ENCODE assay signal across 15 cellular contexts in genomic region chr20:49786226-49786625, GRCh38. TPM values are rescaled to one million over a fixed set of nuclear protein-coding genes. Genes with fewer than 3 reads are reported as not detected.
DNase-seq lines count a peak whose midpoint lies in the region; ATAC-seq lines count a peak whose summit lies in the region.
"Had no signal": no experiment of that assay in that cellular context is flagged by ENCODE, and none has a peak within 500 bp of the region (broad histone marks: within the 10 kb centered on the region; RNA-seq: fewer than 3 reads in every experiment).

No MANE protein-coding gene starts in this region.

- H3K4me1 Mint-ChIP-seq in naive B cell, result peaks cover 38 to 60% (median 56%) of the 10 kb centered on the region in 3 donors
- H3K4me1 Mint-ChIP-seq in activated CD4-positive, alpha-beta memory T cell treated with anti-CD3 and anti-CD28 coated beads, Interleukin-2, amount 10 ng/mL, durations not matched to agents 7 days and 5 days, result peaks cover 17% of the 10 kb centered on the region
- H3K4me1 Mint-ChIP-seq in activated naive CD4-positive, alpha-beta T cell treated with anti-CD3 and anti-CD28 coated beads, Interleukin-2, amount 10 ng/mL, durations not matched to agents 7 days and 5 days, result peaks cover 22% of the 10 kb centered on the region

- POLR2A ChIA-PET in activated CD4-positive, alpha-beta memory T cell treated with anti-CD3 and anti-CD28 coated beads, Interleukin-2, amount 10 ng/mL, durations not matched to agents 7 days and 5 days (lab: Charles Lee), result no interaction called here

- ATAC-seq in GM18867 (IDR thresholded peaks at IDR 0.05; ENCODE audit: unreplicated experiment) (peak; percentile 35), GM21576 (IDR thresholded peaks at IDR 0.05; ENCODE audit: unreplicated experiment) (peak; percentile 7), HG03460 (IDR thresholded peaks at IDR 0.05; ENCODE audit: unreplicated experiment) (peak; percentile 32), naive B cell (ENCODE audit: low read depth in 2 of 2) (peak; percentile 78 to 80)
- ATAC-seq: psoas muscle had no signal

- H3K36me3 Mint-ChIP-seq in naive B cell, result no peaks in the 10 kb centered on the region
- H3K36me3 Mint-ChIP-seq in activated CD4-positive, alpha-beta memory T cell treated with anti-CD3 and anti-CD28 coated beads, Interleukin-2, amount 10 ng/mL, durations not matched to agents 7 days and 5 days (ENCODE audit: low read depth), result no peaks in the 10 kb centered on the region
- no peaks in the 10 kb centered on the region for H3K36me3 Mint-ChIP-seq in activated naive CD4-positive, alpha-beta T cell treated with anti-CD3 and anti-CD28 coated beads, Interleukin-2, amount 10 ng/mL, durations not matched to agents 7 days and 5 days

- H3K4me3 Mint-ChIP-seq in naive B cell, result peak overlapping the region; percentile 33 to 89 (median 76)
- H3K4me3 Mint-ChIP-seq in activated CD4-positive, alpha-beta memory T cell treated with anti-CD3 and anti-CD28 coated beads, Interleukin-2, amount 10 ng/mL, durations not matched to agents 7 days and 5 days, result no peak overlapping the region
- no peak overlapping the region for H3K4me3 Mint-ChIP-seq in activated naive CD4-positive, alpha-beta T cell treated with anti-CD3 and anti-CD28 coated beads, Interleukin-2, amount 10 ng/mL, durations not matched to agents 7 days and 5 days
- H3K4me3 Mint-ChIP-seq: activated naive CD4-positive, alpha-beta T cell treated with anti-CD3 and anti-CD28 coated beads for 36 hours had no signal

- DNase-seq in naive B cell (no peak), HT-29 (ENCODE audit: low spot score) (no peak), dermis blood vessel endothelial cell (no peak)
- DNase-seq in activated CD4-positive, alpha-beta memory T cell treated with anti-CD3 and anti-CD28 coated beads, Interleukin-2, amount 10 ng/mL, durations not matched to agents 7 days and 5 days, result no peak
- no peak for DNase-seq in activated naive CD4-positive, alpha-beta T cell treated with anti-CD3 and anti-CD28 coated beads, Interleukin-2, amount 10 ng/mL, durations not matched to agents 7 days and 5 days
- DNase-seq: activated CD4-positive, alpha-beta T cell treated with anti-CD3 and anti-CD28 coated beads, Interleukin-2, amount 50 U/mL, for 1 hour; activated naive CD4-positive, alpha-beta T cell treated with anti-CD3 and anti-CD28 coated beads for 36 hours; midbrain; NCI-H1694 treated with DMSO at 0.1 percent for 48 hours; NCI-H774; psoas muscle; stimulated activated CD4-positive, alpha-beta T cell treated with anti-CD3 and anti-CD28 coated beads, Interleukin-4, amount 100 ng/mL, for 4 hours had no signal

- H3K9me3 Mint-ChIP-seq in naive B cell, result no peaks in the 10 kb centered on the region
- no peaks in the 10 kb centered on the region for H3K9me3 Mint-ChIP-seq in activated CD4-positive, alpha-beta memory T cell treated with anti-CD3 and anti-CD28 coated beads, Interleukin-2, amount 10 ng/mL, durations not matched to agents 7 days and 5 days
- H3K9me3 Mint-ChIP-seq in activated naive CD4-positive, alpha-beta T cell treated with anti-CD3 and anti-CD28 coated beads, Interleukin-2, amount 10 ng/mL, durations not matched to agents 7 days and 5 days, result no peaks in the 10 kb centered on the region
- H3K9me3 Mint-ChIP-seq: activated naive CD4-positive, alpha-beta T cell treated with anti-CD3 and anti-CD28 coated beads for 36 hours had no signal

- peak overlapping the region in 5 of 6 donors; percentile 56 to 95 (median 69) for H3K27ac Mint-ChIP-seq in naive B cell
- H3K27ac Mint-ChIP-seq in activated CD4-positive, alpha-beta memory T cell treated with anti-CD3 and anti-CD28 coated beads, Interleukin-2, amount 10 ng/mL, durations not matched to agents 7 days and 5 days, result no peak overlapping the region
- H3K27ac Mint-ChIP-seq in activated naive CD4-positive, alpha-beta T cell treated with anti-CD3 and anti-CD28 coated beads, Interleukin-2, amount 10 ng/mL, durations not matched to agents 7 days and 5 days, result no peak overlapping the region
- H3K27ac Mint-ChIP-seq: activated naive CD4-positive, alpha-beta T cell treated with anti-CD3 and anti-CD28 coated beads for 36 hours had no signal

- no peaks in the 10 kb centered on the region for H3K27me3 Mint-ChIP-seq in naive B cell
- H3K27me3 Mint-ChIP-seq in activated CD4-positive, alpha-beta memory T cell treated with anti-CD3 and anti-CD28 coated beads, Interleukin-2, amount 10 ng/mL, durations not matched to agents 7 days and 5 days, result peaks cover 13% of the 10 kb centered on the region
- peaks cover 63% of the 10 kb centered on the region for H3K27me3 Mint-ChIP-seq in activated naive CD4-positive, alpha-beta T cell treated with anti-CD3 and anti-CD28 coated beads, Interleukin-2, amount 10 ng/mL, durations not matched to agents 7 days and 5 days

- CTCF ChIA-PET in activated CD4-positive, alpha-beta memory T cell treated with anti-CD3 and anti-CD28 coated beads, Interleukin-2, amount 10 ng/mL, durations not matched to agents 7 days and 5 days (lab: Charles Lee), result interaction anchor here (0.6 to 1.4 kb wide), 2 partner anchors 60 to 181 kb away, joined by 3 read pairs; no protein-coding TSS in a partner anchor
- CTCF ChIA-PET in activated naive CD4-positive, alpha-beta T cell treated with anti-CD3 and anti-CD28 coated beads, Interleukin-2, amount 10 ng/mL, durations not matched to agents 7 days and 5 days (lab: Charles Lee), result interaction anchor here (0.6 to 1.1 kb wide), 3 partner anchors 60 to 117 kb away, joined by 3 to 4 read pairs (median 3); no protein-coding TSS in a partner anchor

RNA-seq across cellular contexts. Expression of gene SLC9A8, which starts 26.4 kb away (rescaled TPM):
- 10 to 100 TPM in 3 of 6 donors, 1 to 10 TPM in 3; 6.4 to 14.2 (median 10.7) TPM for polyA plus RNA-seq in naive B cell (ENCODE audit: low read depth in 6 of 6)
- total RNA-seq in activated CD4-positive, alpha-beta memory T cell treated with anti-CD3 and anti-CD28 coated beads, Interleukin-2, amount 10 ng/mL, durations not matched to agents 7 days and 5 days, result 10 to 100 TPM; 18.0 to 21.0 TPM
- 27.4 and 39.9 TPM in 2 replicates for total RNA-seq in HT-29 (2014; rRNA removed; shearing (Covaris generic))
- total RNA-seq in dermis blood vessel endothelial cell, result 6.6 and 8.4 TPM in 2 replicates

Comparison
In these comparisons a context has a peak if more than half of its experiments do, and no peak if none do; other contexts are left out.
1. ATAC-seq: peak in every context shown above with its lines; median percentile 79 in naive B cell; 35 in GM18867; 32 in HG03460; 7 in GM21576.
2. H3K27ac Mint-ChIP-seq: peak in naive B cell (5 of 6); none in activated CD4-positive, alpha-beta memory T cell treated with anti-CD3 and anti-CD28 coated beads, Interleukin-2, amount 10 ng/mL, durations not matched to agents 7 days and 5 days (single experiment) and activated naive CD4-positive, alpha-beta T cell treated with anti-CD3 and anti-CD28 coated beads, Interleukin-2, amount 10 ng/mL, durations not matched to agents 7 days and 5 days (single experiment).
3. H3K4me3 Mint-ChIP-seq: peak in naive B cell (8 of 8); none in activated CD4-positive, alpha-beta memory T cell treated with anti-CD3 and anti-CD28 coated beads, Interleukin-2, amount 10 ng/mL, durations not matched to agents 7 days and 5 days (single experiment) and activated naive CD4-positive, alpha-beta T cell treated with anti-CD3 and anti-CD28 coated beads, Interleukin-2, amount 10 ng/mL, durations not matched to agents 7 days and 5 days (single experiment).